ENCODE assay signal across 16 cellular contexts in genomic region chr10:90998733-90999511, GRCh38.
DNase-seq lines count a peak whose midpoint lies in the region; ATAC-seq, FAIRE-seq and TF ChIP-seq lines count a peak whose summit lies in the region.
"Had no signal": no experiment of that assay in that cellular context is flagged by ENCODE, and none has a peak within 500 bp of the region (broad histone marks: within the 10 kb centered on the region; RNA-seq: fewer than 3 reads in every experiment).

No MANE protein-coding gene starts in this region.

- ATAC-seq in GM19395 (IDR thresholded peaks at IDR 0.05; ENCODE audit: unreplicated experiment) = peak; percentile 19
- ATAC-seq in HG02870 (IDR thresholded peaks at IDR 0.05; ENCODE audit: unreplicated experiment) = peak; percentile 21
- ATAC-seq in GM18519 (IDR thresholded peaks at IDR 0.05; ENCODE audit: low FRiP score, unreplicated experiment) = no peak

- H3K4me3 Mint-ChIP-seq in CD14-positive monocyte = no peak overlapping the region
- H3K4me3 Mint-ChIP-seq: activated naive CD4-positive, alpha-beta T cell treated with anti-CD3 and anti-CD28 coated beads, Interleukin-2, amount 10 ng/mL, durations not matched to agents 7 days and 5 days; nephron had no signal

- no peak overlapping the region for H3K27ac Mint-ChIP-seq in CD14-positive monocyte
- H3K27ac Mint-ChIP-seq: activated naive CD4-positive, alpha-beta T cell treated with anti-CD3 and anti-CD28 coated beads, Interleukin-2, amount 10 ng/mL, durations not matched to agents 7 days and 5 days had no signal

- H3K27me3 Mint-ChIP-seq in CD14-positive monocyte (ENCODE audit: low read depth in 3 of 3) = peaks cover 1 to 4% (median 1%) of the 10 kb centered on the region in 3 donors

- DNase-seq in GM12892 (ENCODE audit: insufficient read length) (no peak), LHCN-M2 (ENCODE audit: low read depth) (peak; percentile 53), NCI-H69 (lab: John Stamatoyannopoulos, UW) (no peak), CD14-positive monocyte (ENCODE audit: low spot score) (no peak), T-helper 1 cell (no peak)
- DNase-seq: activated naive CD4-positive, alpha-beta T cell treated with anti-CD3 and anti-CD28 coated beads, Interleukin-2, amount 10 ng/mL, durations not matched to agents 7 days and 5 days; effector CD8-positive, alpha-beta T cell; NCI-H1048; retina; stimulated activated CD4-positive, alpha-beta T cell treated with anti-CD3 and anti-CD28 coated beads, Interleukin-4, amount 100 ng/mL, for 1 hour; WERI-Rb-1 had no signal

- H3K9me3 Mint-ChIP-seq in CD14-positive monocyte = no peaks in the 10 kb centered on the region
- H3K9me3 Mint-ChIP-seq: activated naive CD4-positive, alpha-beta T cell treated with anti-CD3 and anti-CD28 coated beads, Interleukin-2, amount 10 ng/mL, durations not matched to agents 7 days and 5 days; nephron had no signal

- peak; percentile 41; the same call in 1 of the 2 replicates for TF ChIP-seq POLR2A in GM12892 (IDR thresholded peaks at IDR 0.05; ENCODE audit: low read depth, low read length)

- H3K36me3 Mint-ChIP-seq in CD14-positive monocyte = no peaks in the 10 kb centered on the region
- H3K36me3 Mint-ChIP-seq: activated naive CD4-positive, alpha-beta T cell treated with anti-CD3 and anti-CD28 coated beads, Interleukin-2, amount 10 ng/mL, durations not matched to agents 7 days and 5 days had no signal

- peak; percentile 93 for FAIRE-seq in GM12892 (lab: Jason Lieb, UNC)
- FAIRE-seq: H1 had no signal

- no peak for TF ChIP-seq CTCF in CD14-positive monocyte (IDR thresholded peaks at IDR 0.05)

- H3K4me1 Mint-ChIP-seq in CD14-positive monocyte = no peaks in the 10 kb centered on the region
- H3K4me1 Mint-ChIP-seq: activated naive CD4-positive, alpha-beta T cell treated with anti-CD3 and anti-CD28 coated beads, Interleukin-2, amount 10 ng/mL, durations not matched to agents 7 days and 5 days had no signal

- intact Hi-C loops in CD14-positive monocyte (cut with micrococcal nuclease) = no loop called here
